ENCODE assay signal across 1 cellular context in genomic region chr5:148353634-148354033, GRCh38.
TF ChIP-seq lines count a peak whose summit lies in the region.

No MANE protein-coding gene starts in this region.

TF ChIP-seq in neural cell, 6 proteins besides CTCF, POLR2A, EP300 and RAD21 (continued from another document):
- TF ChIP-seq REST (IDR thresholded peaks at IDR 0.05; ENCODE audit: borderline replicate concordance) (no peak), TAF1 (IDR thresholded peaks at IDR 0.05; ENCODE audit: low read depth) (no peak)
